Comparison of ENCODE assay signal across 8 cellular contexts in genomic region chr11:119533931-119534694, GRCh38.
DNase-seq lines count a peak whose midpoint lies in the region; ATAC-seq and TF ChIP-seq lines count a peak whose summit lies in the region.

No MANE protein-coding gene starts in this region.

- H3K4me2 ChIP-seq in DOHH2 (ENCODE audit: low read length) (no peak overlapping the region), mesenchymal stem cell (ENCODE audit: low read length, poor library complexity, severe bottlenecking) (no peak overlapping the region)

- H3K27me3 Mint-ChIP-seq in activated CD8-positive, alpha-beta T cell treated with anti-CD3 and anti-CD28 coated beads for 36 hours, result peaks cover 7% of the 10 kb centered on the region
- peaks cover 12% of the 10 kb centered on the region for H3K27me3 Mint-ChIP-seq in endothelial cell (ENCODE audit: unreplicated experiment)

- H3K36me3 ChIP-seq in DOHH2 (ENCODE audit: control insufficient read depth, low read length), result no peaks in the 10 kb centered on the region
- H3K36me3 ChIP-seq in mesenchymal stem cell (ENCODE audit: control insufficient read depth in 1 of 2, insufficient read depth in 2 of 2, low read depth in 1 of 2, low read length in 2 of 2), result no peaks in the 10 kb centered on the region

- H3K4me3 ChIP-seq in DOHH2 (ENCODE audit: low read length) (no peak overlapping the region), mesenchymal stem cell (ENCODE audit: insufficient read depth in 1 of 2, low read depth in 1 of 2, low read length in 2 of 2) (no peak overlapping the region)

- H4K91ac ChIP-seq in mesenchymal stem cell (ENCODE audit: low read length), result no peak overlapping the region

- H3K23ac ChIP-seq in mesenchymal stem cell (ENCODE audit: low read length in 2 of 2), result no peak overlapping the region

- H3K14ac ChIP-seq in mesenchymal stem cell (ENCODE audit: low read length in 2 of 2), result no peak overlapping the region

- CTCF ChIA-PET in activated CD8-positive, alpha-beta T cell treated with anti-CD3 and anti-CD28 coated beads for 36 hours (lab: Charles Lee), result interaction anchor here (0.7 to 2.7 kb wide), 15 partner anchors 10 to 574 kb away, joined by 3 to 18 read pairs (median 3); no protein-coding TSS in a partner anchor

- H3K4me1 Mint-ChIP-seq in activated CD8-positive, alpha-beta T cell treated with anti-CD3 and anti-CD28 coated beads for 36 hours (ENCODE audit: low read depth), result no peaks in the 10 kb centered on the region
- H3K4me1 Mint-ChIP-seq in endothelial cell (ENCODE audit: unreplicated experiment), result no peaks in the 10 kb centered on the region

- peaks cover 3% of the 10 kb centered on the region; the same call in 1 of the 2 replicates for H4K20me1 ChIP-seq in DOHH2 (ENCODE audit: control insufficient read depth, insufficient read depth, low read depth, low read length)

- intact Hi-C loops in activated CD8-positive, alpha-beta T cell treated with anti-CD3 and anti-CD28 coated beads for 36 hours (cut with micrococcal nuclease), result loop anchor here (5.0 kb wide), 1 partner anchor 52 kb away; no protein-coding TSS in a partner anchor

- no peak overlapping the region for H3K4ac ChIP-seq in mesenchymal stem cell (ENCODE audit: low read depth in 1 of 2, low read length in 2 of 2)

- H3K27ac ChIP-seq in DOHH2 (ENCODE audit: low read depth, low read length) (no peak overlapping the region), mesenchymal stem cell (ENCODE audit: low read length, poor library complexity, severe bottlenecking) (no peak overlapping the region)

- H3K79me2 ChIP-seq in DOHH2 (ENCODE audit: control insufficient read depth, low read length), result no peaks in the 10 kb centered on the region

- H3K4me3 Mint-ChIP-seq in activated CD8-positive, alpha-beta T cell treated with anti-CD3 and anti-CD28 coated beads for 36 hours, result no peak overlapping the region
- H3K4me3 Mint-ChIP-seq in endothelial cell (ENCODE audit: unreplicated experiment), result no peak overlapping the region

- no peaks in the 10 kb centered on the region for H3K9me3 ChIP-seq in DOHH2 (ENCODE audit: control insufficient read depth, insufficient read depth, low read length)
- no peaks in the 10 kb centered on the region for H3K9me3 ChIP-seq in mesenchymal stem cell (ENCODE audit: control insufficient read depth, low read length)

- no peak overlapping the region for H2BK12ac ChIP-seq in mesenchymal stem cell (ENCODE audit: low read length in 2 of 2)

- POLR2A ChIA-PET in activated CD8-positive, alpha-beta T cell treated with anti-CD3 and anti-CD28 coated beads for 36 hours (lab: Charles Lee), result no interaction called here

- no peak overlapping the region for H2BK120ac ChIP-seq in mesenchymal stem cell (ENCODE audit: low read depth, low read length)

- no peak overlapping the region for H2AFZ ChIP-seq in mesenchymal stem cell (ENCODE audit: low read depth, low read length)

- no peaks in the 10 kb centered on the region for H3K9me2 ChIP-seq in DOHH2 (replicated peaks; ENCODE audit: control insufficient read depth, low read length)

- no peak overlapping the region for H2BK5ac ChIP-seq in mesenchymal stem cell (ENCODE audit: low read depth, low read length, poor library complexity, severe bottlenecking)

- no peak overlapping the region for H3K27ac Mint-ChIP-seq in activated CD8-positive, alpha-beta T cell treated with anti-CD3 and anti-CD28 coated beads for 36 hours
- H3K27ac Mint-ChIP-seq in endothelial cell (ENCODE audit: unreplicated experiment), result no peak overlapping the region

- DNase-seq in NCI-H774 (lab: John Stamatoyannopoulos, UW) (peak; percentile 66), endothelial cell (ENCODE audit: low spot score) (peak; percentile 88), mesenchymal stem cell (peak; percentile 57)
- peak; percentile 74 for DNase-seq in activated CD8-positive, alpha-beta T cell treated with anti-CD3 and anti-CD28 coated beads for 36 hours
- DNase-seq in stimulated activated CD8-positive, alpha-beta memory T cell treated with anti-CD3 and anti-CD28 coated beads, Interleukin-7, amount 100 ng/mL, for 24 hours (ENCODE audit: low read depth), result peak; percentile 35

- H3K18ac ChIP-seq in mesenchymal stem cell (ENCODE audit: low read depth in 1 of 2, low read length in 2 of 2), result no peak overlapping the region

- no peaks in the 10 kb centered on the region for H3F3A ChIP-seq in DOHH2 (ENCODE audit: control insufficient read depth, insufficient read depth)

- H3K27me3 ChIP-seq in DOHH2 (ENCODE audit: control insufficient read depth, low read length) (peaks cover 18% of the 10 kb centered on the region), mesenchymal stem cell (ENCODE audit: control insufficient read depth in 1 of 2, insufficient read depth in 1 of 2, low read length in 2 of 2) (peaks cover 56 to 60% of the 10 kb centered on the region in 2 experiments)

- H3K79me1 ChIP-seq in mesenchymal stem cell (replicated peaks; ENCODE audit: low read length, poor library complexity, severe bottlenecking), result no peaks in the 10 kb centered on the region

- ATAC-seq in HG03139 (IDR thresholded peaks at IDR 0.05; ENCODE audit: unreplicated experiment) (peak; percentile 60), GM21737 (IDR thresholded peaks at IDR 0.05; ENCODE audit: unreplicated experiment) (no peak)
- ATAC-seq in activated CD8-positive, alpha-beta T cell treated with anti-CD3 and anti-CD28 coated beads for 36 hours, result peak; percentile 82

- H3K9ac ChIP-seq in mesenchymal stem cell (ENCODE audit: low read length), result no peak overlapping the region

- H2BK15ac ChIP-seq in mesenchymal stem cell (ENCODE audit: low read depth, poor library complexity, severe bottlenecking), result no peak overlapping the region

- no peak overlapping the region for H4K8ac ChIP-seq in mesenchymal stem cell (ENCODE audit: low read length)

- H3K36me3 Mint-ChIP-seq in activated CD8-positive, alpha-beta T cell treated with anti-CD3 and anti-CD28 coated beads for 36 hours (ENCODE audit: low read depth), result no peaks in the 10 kb centered on the region
- no peaks in the 10 kb centered on the region for H3K36me3 Mint-ChIP-seq in endothelial cell (ENCODE audit: low read depth, unreplicated experiment)

- 25% methylated on average over 11 of the region's 12 CpGs for WGBS in mesenchymal stem cell

- no peak overlapping the region for H2AK5ac ChIP-seq in mesenchymal stem cell (ENCODE audit: low read length, severe bottlenecking)

- H3K4me1 ChIP-seq in DOHH2 (ENCODE audit: control insufficient read depth, low read length) (peaks cover 4% of the 10 kb centered on the region), mesenchymal stem cell (ENCODE audit: control insufficient read depth, insufficient read depth, low read depth, low read length) (peaks cover 2% of the 10 kb centered on the region)

- TF ChIP-seq CTCF in DOHH2 (IDR thresholded peaks at IDR 0.05; ENCODE audit: low read depth, low read length, poor library complexity, severe bottlenecking) (peak; percentile 100), endothelial cell (IDR thresholded peaks at IDR 0.05; ENCODE audit: unreplicated experiment) (peak; percentile 86)
- peak; percentile 98 for TF ChIP-seq CTCF in activated CD8-positive, alpha-beta T cell treated with anti-CD3 and anti-CD28 coated beads for 36 hours (IDR thresholded peaks at IDR 0.05)

- no peaks in the 10 kb centered on the region for H3K9me3 Mint-ChIP-seq in activated CD8-positive, alpha-beta T cell treated with anti-CD3 and anti-CD28 coated beads for 36 hours
- no peaks in the 10 kb centered on the region for H3K9me3 Mint-ChIP-seq in endothelial cell (ENCODE audit: unreplicated experiment)

Comparison
In these comparisons a context has a peak if more than half of its experiments do, and no peak if none do; other contexts are left out.
1. DNase-seq: peak in every context shown above with its lines; median percentile 88 in endothelial cell; 74 in activated CD8-positive, alpha-beta T cell treated with anti-CD3 and anti-CD28 coated beads for 36 hours; 66 in NCI-H774; 57 in mesenchymal stem cell; 35 in stimulated activated CD8-positive, alpha-beta memory T cell treated with anti-CD3 and anti-CD28 coated beads, Interleukin-7, amount 100 ng/mL, for 24 hours.